Comparison of ENCODE assay signal across 7 cellular contexts in genomic region chr12:46037016-46037415, GRCh38. TPM values are rescaled to one million over a fixed set of nuclear protein-coding genes. Genes with fewer than 3 reads are reported as not detected.
DNase-seq lines count a peak whose midpoint lies in the region; ATAC-seq and TF ChIP-seq lines count a peak whose summit lies in the region.
"Not testable (repeated sequence)": the region's sequence is repeated elsewhere in the genome, so short reads cannot be mapped to it uniquely, and the experiment has no call there.

No MANE protein-coding gene starts in this region.

- H3K9ac ChIP-seq in IMR-90 (ENCODE audit: low read depth, low read length); mesendoderm (ENCODE audit: low read length): not testable (repeated sequence)

- not testable (repeated sequence) for H2AK9ac ChIP-seq in IMR-90 (replicated peaks; ENCODE audit: low read depth, low read length, poor library complexity)

- not testable (repeated sequence) for H3K18ac ChIP-seq in IMR-90 (ENCODE audit: low read depth, low read length); mesendoderm (ENCODE audit: low read length)

- intact Hi-C loops in IMR-90 (cut with micrococcal nuclease) = not testable (repeated sequence)

- not testable (repeated sequence) for H3K36me3 ChIP-seq in IMR-90 (ENCODE audit: control insufficient read depth, insufficient read depth, low read length); mesendoderm (ENCODE audit: control insufficient read depth, insufficient read depth, low read length)

- H3K4me3 Mint-ChIP-seq in WTC11 = not testable (repeated sequence)
- peak overlapping the region; percentile 32 for H3K4me3 Mint-ChIP-seq in type B pancreatic cell

- not testable (repeated sequence) for H3K56ac ChIP-seq in IMR-90 (ENCODE audit: extremely low read depth, insufficient read depth, low read length); mesendoderm (ENCODE audit: low read length)

- not testable (repeated sequence) for H3K9me3 ChIP-seq in IMR-90 (ENCODE audit: control insufficient read depth, insufficient read depth, low read length)

- not testable (repeated sequence) for H2BK120ac ChIP-seq in IMR-90 (ENCODE audit: low read depth, low read length); mesendoderm (ENCODE audit: low read depth, low read length)

- not testable (repeated sequence) for H3K79me1 ChIP-seq in IMR-90 (ENCODE audit: low read depth in 1 of 2, low read length in 2 of 2); mesendoderm (ENCODE audit: low read length)

- not testable (repeated sequence) for H3K4me1 ChIP-seq in IMR-90 (ENCODE audit: control insufficient read depth, insufficient read depth, low read length); mesendoderm (ENCODE audit: control insufficient read depth, low read depth, low read length)

- not testable (repeated sequence) for H2BK15ac ChIP-seq in IMR-90 (ENCODE audit: low read depth, low read length); mesendoderm (replicated peaks; ENCODE audit: low read depth)

- ATAC-seq in IMR-90 (ENCODE audit: low read depth) = peak; percentile 37; the same call in 1 of the 2 replicates
- ATAC-seq in WTC11 = peak; percentile 52

- not testable (repeated sequence) for H3K4me3 ChIP-seq in IMR-90 (ENCODE audit: insufficient read depth, low read depth, low read length); mesendoderm (ENCODE audit: low read length)

- not testable (repeated sequence) for H4K8ac ChIP-seq in IMR-90 (ENCODE audit: low read depth in 2 of 2, low read length in 2 of 2); mesendoderm (ENCODE audit: low read depth, low read length)

- not testable (repeated sequence) for H2AFZ ChIP-seq in IMR-90 (replicated peaks; ENCODE audit: low read length, poor library complexity)

- H4K20me1 ChIP-seq in IMR-90 (ENCODE audit: insufficient read depth, low read length) = not testable (repeated sequence)

- H3K23ac ChIP-seq in IMR-90 (ENCODE audit: low read depth, low read length); mesendoderm (ENCODE audit: low read length): not testable (repeated sequence)

- H3K4me2 ChIP-seq in IMR-90 (ENCODE audit: low read depth, low read length); mesendoderm (ENCODE audit: low read length): not testable (repeated sequence)

- peaks cover 25% of the 10 kb centered on the region for H3K9me3 Mint-ChIP-seq in WTC11
- H3K9me3 Mint-ChIP-seq in type B pancreatic cell = not testable (repeated sequence)

- not testable (repeated sequence) for H3K9me1 ChIP-seq in IMR-90 (ENCODE audit: insufficient read depth, low read length)

- not testable (repeated sequence) for H3K27ac ChIP-seq in IMR-90 (ENCODE audit: insufficient read depth, low read length); mesendoderm (ENCODE audit: low read depth, low read length)

- H3K4me1 Mint-ChIP-seq in WTC11; type B pancreatic cell (ENCODE audit: unreplicated experiment): not testable (repeated sequence)

- H3K36me3 Mint-ChIP-seq in WTC11 = peaks cover 20% of the 10 kb centered on the region
- H3K36me3 Mint-ChIP-seq in type B pancreatic cell = not testable (repeated sequence)

- not testable (repeated sequence) for H3K27me3 ChIP-seq in IMR-90 (ENCODE audit: control insufficient read depth, insufficient read depth, low read length); mesendoderm (ENCODE audit: insufficient read depth, low read length, poor library complexity)

- H4K5ac ChIP-seq in IMR-90 (ENCODE audit: low read depth, low read length); mesendoderm (ENCODE audit: low read length): not testable (repeated sequence)

- H3K79me2 ChIP-seq in mesendoderm (ENCODE audit: control insufficient read depth, insufficient read depth, low read length) = not testable (repeated sequence)

- not testable (repeated sequence) for H3K4ac ChIP-seq in IMR-90 (ENCODE audit: low read depth, low read length); mesendoderm (ENCODE audit: low read depth, low read length)

- not testable (repeated sequence) for H3K27me3 Mint-ChIP-seq in WTC11 (ENCODE audit: low read depth); type B pancreatic cell

- WGBS in IMR-90 (ENCODE audit: extremely low coverage in 2 of 2, insufficient read length in 1 of 2), 2 experiments = no CpG with 5 or more reads among the region's 3 CpGs
- WGBS in mesendoderm (ENCODE audit: extremely low coverage, insufficient coverage, low lambda C conversion rate) = no CpG with 5 or more reads among the region's 3 CpGs

- dilution Hi-C loops in IMR-90 (cut with HindIII; ENCODE audit: low sequenced_read_pairs, unreplicated experiment) = not testable (repeated sequence)

- not testable (repeated sequence) for TF ChIP-seq CTCF in IMR-90 (conservative IDR thresholded peaks at IDR 0.05; ENCODE audit: low read depth, low read length); WTC11 (IDR thresholded peaks at IDR 0.05); type B pancreatic cell (conservative IDR thresholded peaks at IDR 0.05)

- not testable (repeated sequence) for H2AK5ac ChIP-seq in IMR-90 (ENCODE audit: low read depth, low read length); mesendoderm (ENCODE audit: low read length)

- POLR2A ChIA-PET in IMR-90 (lab: Charles Lee; ENCODE audit: unreplicated experiment); WTC11 (lab: Charles Lee): not testable (repeated sequence)

- DNase-seq in ELF-1 (ENCODE audit: low read depth, low spot score) = peak; percentile 64
- DNase-seq in IMR-90; WTC11 (ENCODE audit: low spot score); type B pancreatic cell (ENCODE audit: extremely low spot score, unreplicated experiment): not testable (repeated sequence)
- peak; percentile 74 for DNase-seq in NCI-H748 (lab: John Stamatoyannopoulos, UW; ENCODE audit: unreplicated experiment)
- peak; percentile 88 for DNase-seq in OCI-M2 (lab: John Stamatoyannopoulos, UW; ENCODE audit: unreplicated experiment)
- DNase-seq in mesendoderm = peak; percentile 13

- not testable (repeated sequence) for TF ChIP-seq RAD21 in IMR-90 (IDR thresholded peaks at IDR 0.05; ENCODE audit: low read length)

- CTCF ChIA-PET in IMR-90 (lab: Yijun Ruan, JAX) = not testable (repeated sequence)
- CTCF ChIA-PET in WTC11 (lab: Charles Lee) = interaction anchor here (0.9 kb wide), 1 partner anchor 16 kb away, joined by 3 read pairs; no protein-coding TSS in a partner anchor

- TF ChIP-seq POLR2A in IMR-90 (IDR thresholded peaks at IDR 0.05; ENCODE audit: low read depth, low read length) = not testable (repeated sequence)

- BruUV-seq in IMR-90 (replicated peaks; lab: Mats Ljungman, UMichigan) = not testable (repeated sequence)

- not testable (repeated sequence) for H2BK20ac ChIP-seq in IMR-90 (ENCODE audit: low read depth, low read length)

- not testable (repeated sequence) for H3K14ac ChIP-seq in IMR-90 (replicated peaks; ENCODE audit: low read depth, low read length)

- in situ Hi-C loops in IMR-90 (cut with MboI; ENCODE audit: low sequenced_read_pairs) = not testable (repeated sequence)

- not testable (repeated sequence) for H2BK5ac ChIP-seq in IMR-90 (ENCODE audit: low read depth, low read length, poor library complexity, severe bottlenecking); mesendoderm (ENCODE audit: low read length)

- H4K91ac ChIP-seq in IMR-90 (ENCODE audit: insufficient read depth, low read depth, low read length) = not testable (repeated sequence)

- not testable (repeated sequence) for H3K27ac Mint-ChIP-seq in WTC11
- peak overlapping the region; percentile 61 for H3K27ac Mint-ChIP-seq in type B pancreatic cell

RNA-seq across cellular contexts. Expression of gene SCAF11, which starts 46.6 kb away (rescaled TPM):
- total RNA-seq in IMR-90 (2012; rRNA removed) (70.4 and 90.3 TPM in 2 replicates), WTC11 (2021) (65.6 to 82.4 TPM (median 72.6 TPM) in 3 replicates), type B pancreatic cell (ENCODE audit: low replicate concordance) (96.9 and 107 TPM in 2 replicates)
- polyA plus RNA-seq in IMR-90 (2012; rRNA removed) = 32.0 and 33.9 TPM in 2 replicates
- 5.1 and 8.4 TPM in 2 replicates for polyA plus RNA-seq in IMR-90 (2012; cell fraction: cytosol; rRNA removed)
- 6.6 and 82.0 TPM in 2 replicates for polyA plus RNA-seq in IMR-90 (2012; cell fraction: nucleus; rRNA removed; ENCODE audit: low replicate concordance)
- 69.6 TPM for polyA plus RNA-seq in mesendoderm (2013, experiment 1 of 2)
- 69.1 TPM for polyA plus RNA-seq in mesendoderm (2013, experiment 2 of 2)
